ENCODE assay signal across 15 cellular contexts in genomic region chr21:45460011-45460565, GRCh38. TPM values are rescaled to one million over a fixed set of nuclear protein-coding genes. Genes with fewer than 3 reads are reported as not detected.
DNase-seq lines count a peak whose midpoint lies in the region; ATAC-seq and TF ChIP-seq lines count a peak whose summit lies in the region.
"Had no signal": no experiment of that assay in that cellular context is flagged by ENCODE, and none has a peak within 500 bp of the region (broad histone marks: within the 10 kb centered on the region; RNA-seq: fewer than 3 reads in every experiment).

No MANE protein-coding gene starts in this region.

- no peaks in the 10 kb centered on the region for H3F3A ChIP-seq in MM.1S (ENCODE audit: insufficient read depth, low read length)

- TF ChIP-seq CTCF in IMR-90 (conservative IDR thresholded peaks at IDR 0.05; ENCODE audit: low read depth, low read length) (no peak), fibroblast of lung (conservative IDR thresholded peaks at IDR 0.05 in 1 of 2, IDR thresholded peaks at IDR 0.05 in 1 of 2; ENCODE audit: low read depth in 1 of 2, low read length in 2 of 2) (no peak), osteoblast (IDR thresholded peaks at IDR 0.05; ENCODE audit: extremely low read depth, low read depth, low read length) (no peak), body of pancreas (IDR thresholded peaks at IDR 0.05) (no peak), MM.1S (IDR thresholded peaks at IDR 0.05; ENCODE audit: low read length) (no peak)

- H3K9ac ChIP-seq in IMR-90 (ENCODE audit: low read depth, low read length) (peak overlapping the region; percentile 31; the same call in 1 of the 2 replicates), fibroblast of lung (ENCODE audit: insufficient read depth, low read length) (no peak overlapping the region), MM.1S (ENCODE audit: low read length) (no peak overlapping the region)

- H3K9me3 ChIP-seq in IMR-90 (ENCODE audit: control insufficient read depth, insufficient read depth, low read length), result peaks cover 2% of the 10 kb centered on the region; the same call in 1 of the 2 replicates
- H3K9me3 ChIP-seq in fibroblast of lung (ENCODE audit: control insufficient read depth, insufficient read depth, low read depth, low read length), result no peaks in the 10 kb centered on the region
- H3K9me3 ChIP-seq in osteoblast (ENCODE audit: low read depth, low read length), result no peaks in the 10 kb centered on the region
- peaks cover 0 to 5% (median 0%) of the 10 kb centered on the region in 3 donors for H3K9me3 ChIP-seq in body of pancreas
- no peaks in the 10 kb centered on the region for H3K9me3 ChIP-seq in MM.1S (replicated peaks; ENCODE audit: insufficient read depth, low read length)

- peaks cover 17% of the 10 kb centered on the region for H3K9me1 ChIP-seq in IMR-90 (ENCODE audit: insufficient read depth, low read length)

- H3K27ac ChIP-seq in ACC112 (ENCODE audit: low read depth, low read length) (peak overlapping the region; percentile 94), IMR-90 (ENCODE audit: insufficient read depth, low read length) (peak overlapping the region; percentile 83), fibroblast of lung (ENCODE audit: insufficient read depth, low read length) (peak overlapping the region; percentile 63), osteoblast (ENCODE audit: low read depth, low read length) (peak overlapping the region; percentile 74), body of pancreas (no peak overlapping the region), MM.1S (ENCODE audit: low read length) (no peak overlapping the region)
- H3K27ac ChIP-seq: esophagus squamous epithelium had no signal

- no peak for DNase-seq in IMR-90
- DNase-seq in fibroblast of lung (ENCODE audit: low read depth in 2 of 2), result no peak
- peak; percentile 87 for DNase-seq in osteoblast (ENCODE audit: insufficient read length, low spot score, missing footprints)
- DNase-seq in body of pancreas, result no peak
- no peak for DNase-seq in MM.1S
- no peak for DNase-seq in AML-193 (lab: John Stamatoyannopoulos, UW)
- DNase-seq: activated naive CD8-positive, alpha-beta T cell treated with anti-CD3 and anti-CD28 coated beads, Interleukin-2, amount 50 U/mL, for 24 hours; central memory CD4-positive, alpha-beta T cell; effector CD8-positive, alpha-beta T cell; esophagus squamous epithelium; NCI-H2171; stimulated activated naive CD4-positive, alpha-beta T cell treated with Interleukin-2 at 50 U/mL for 16 hours had no signal

- peak overlapping the region; percentile 66; the same call in 1 of the 3 replicates for H2BK15ac ChIP-seq in IMR-90 (ENCODE audit: low read depth, low read length)

- BruUV-seq in IMR-90 (replicated peaks; lab: Mats Ljungman, UMichigan), result no TSS peak

- intact Hi-C loops in IMR-90 (cut with micrococcal nuclease) (no loop called here), body of pancreas (cut with DNase I) (no loop called here)

- peak overlapping the region; percentile 87 for H2AK5ac ChIP-seq in IMR-90 (ENCODE audit: low read depth, low read length)

- no peaks in the 10 kb centered on the region for H3K79me2 ChIP-seq in ACC112 (ENCODE audit: control insufficient read depth, insufficient read depth, low read length, unreplicated experiment)
- no peaks in the 10 kb centered on the region for H3K79me2 ChIP-seq in fibroblast of lung (ENCODE audit: control insufficient read depth, insufficient read depth, low read length)
- no peaks in the 10 kb centered on the region for H3K79me2 ChIP-seq in osteoblast (ENCODE audit: insufficient read depth, low read length)
- no peaks in the 10 kb centered on the region for H3K79me2 ChIP-seq in MM.1S (ENCODE audit: low read length)

- H3K4me1 ChIP-seq in ACC112 (ENCODE audit: control insufficient read depth, insufficient read depth, low read length, unreplicated experiment) (peaks cover 20% of the 10 kb centered on the region), IMR-90 (ENCODE audit: control insufficient read depth, insufficient read depth, low read length) (peaks cover 37% of the 10 kb centered on the region), fibroblast of lung (ENCODE audit: control insufficient read depth, extremely low read depth, insufficient read depth, low read length) (peaks cover 13% of the 10 kb centered on the region), osteoblast (ENCODE audit: insufficient read depth, low read length) (peaks cover 23% of the 10 kb centered on the region), body of pancreas (peaks cover 14% of the 10 kb centered on the region), MM.1S (ENCODE audit: low read length) (no peaks in the 10 kb centered on the region)

- peak overlapping the region; percentile 72 for H3K23ac ChIP-seq in IMR-90 (ENCODE audit: low read depth, low read length)

- H4K20me1 ChIP-seq in IMR-90 (ENCODE audit: insufficient read depth, low read length) (peaks cover 29% of the 10 kb centered on the region), fibroblast of lung (ENCODE audit: control insufficient read depth, extremely low read depth, insufficient read depth, low read length) (no peaks in the 10 kb centered on the region), osteoblast (ENCODE audit: insufficient read depth, low read length) (no peaks in the 10 kb centered on the region), MM.1S (ENCODE audit: insufficient read depth, low read length) (no peaks in the 10 kb centered on the region)

- H3K79me1 ChIP-seq in IMR-90 (ENCODE audit: low read depth in 1 of 2, low read length in 2 of 2), result peaks cover 11 to 74% of the 10 kb centered on the region in 2 experiments; a peak in 3 of 4 replicates

- peak; percentile 2 for ATAC-seq in IMR-90 (ENCODE audit: low read depth)
- no peak for ATAC-seq in body of pancreas
- no peak for ATAC-seq in GM18868 (IDR thresholded peaks at IDR 0.05; ENCODE audit: unreplicated experiment)
- ATAC-seq: activated naive CD8-positive, alpha-beta T cell treated with anti-CD3 and anti-CD28 coated beads, Interleukin-2, amount 50 U/mL, for 24 hours had no signal

- H3K4ac ChIP-seq in IMR-90 (ENCODE audit: low read depth, low read length), result peak overlapping the region; percentile 93

- H3K18ac ChIP-seq in IMR-90 (ENCODE audit: low read depth, low read length), result peak overlapping the region; percentile 82

- H3K27me3 ChIP-seq in ACC112 (ENCODE audit: insufficient read depth, low read length), result no peaks in the 10 kb centered on the region
- no peaks in the 10 kb centered on the region for H3K27me3 ChIP-seq in IMR-90 (ENCODE audit: control insufficient read depth, insufficient read depth, low read length)
- no peaks in the 10 kb centered on the region for H3K27me3 ChIP-seq in fibroblast of lung (ENCODE audit: control insufficient read depth, insufficient read depth, low read length)
- peaks cover 4% of the 10 kb centered on the region for H3K27me3 ChIP-seq in osteoblast (ENCODE audit: insufficient read depth, low read length)
- H3K27me3 ChIP-seq in body of pancreas, result no peaks in the 10 kb centered on the region
- H3K27me3 ChIP-seq in MM.1S (replicated peaks; ENCODE audit: insufficient read depth, low read length), result peaks cover 99% of the 10 kb centered on the region

- peak overlapping the region; percentile 98 for H2BK20ac ChIP-seq in IMR-90 (ENCODE audit: low read depth, low read length)

- H3K14ac ChIP-seq in IMR-90 (replicated peaks; ENCODE audit: low read depth, low read length), result peak overlapping the region; percentile 80

- 95% methylated on average over 8 of the region's 23 CpGs; no CpG with 5 or more reads in 1 of the 2 experiments for WGBS in IMR-90 (ENCODE audit: extremely low coverage in 2 of 2, insufficient read length in 1 of 2), 2 experiments
- 82 to 87% methylated on average over 9 to 23 of the region's 23 CpGs for WGBS in body of pancreas, 2 donors

- CTCF ChIA-PET in IMR-90 (lab: Yijun Ruan, JAX), result no interaction called here

- in situ Hi-C loops in IMR-90 (cut with MboI; ENCODE audit: low sequenced_read_pairs), result loop anchor here (10.0 kb wide), 1 partner anchor 365 kb away; no protein-coding TSS in a partner anchor

- H4K5ac ChIP-seq in IMR-90 (ENCODE audit: low read depth, low read length), result peak overlapping the region; percentile 82

- peak overlapping the region; percentile 95 for H2BK120ac ChIP-seq in IMR-90 (ENCODE audit: low read depth, low read length)

- dilution Hi-C loops in IMR-90 (cut with HindIII; ENCODE audit: low sequenced_read_pairs, unreplicated experiment), result no loop called here

- TF ChIP-seq POLR2A in IMR-90 (IDR thresholded peaks at IDR 0.05; ENCODE audit: low read depth, low read length) (no peak), body of pancreas (IDR thresholded peaks at IDR 0.05) (no peak)

- H3K36me3 ChIP-seq in ACC112 (ENCODE audit: insufficient read depth, low read length), result peaks cover 10% of the 10 kb centered on the region; the same call in 1 of the 2 replicates
- peaks cover 17% of the 10 kb centered on the region; the same call in 1 of the 2 replicates for H3K36me3 ChIP-seq in IMR-90 (ENCODE audit: control insufficient read depth, insufficient read depth, low read length)
- H3K36me3 ChIP-seq in fibroblast of lung (ENCODE audit: control insufficient read depth, insufficient read depth, low read length), result no peaks in the 10 kb centered on the region
- H3K36me3 ChIP-seq in osteoblast (ENCODE audit: insufficient read depth, low read length), result no peaks in the 10 kb centered on the region
- H3K36me3 ChIP-seq in body of pancreas (replicated peaks in 1 of 2; ENCODE audit: insufficient read depth in 1 of 2, low read depth in 2 of 2), result no peaks in the 10 kb centered on the region
- no peaks in the 10 kb centered on the region for H3K36me3 ChIP-seq in MM.1S (replicated peaks; ENCODE audit: insufficient read depth, low read length)

- H3K4me2 ChIP-seq in IMR-90 (ENCODE audit: low read depth, low read length) (peak overlapping the region; percentile 37), fibroblast of lung (ENCODE audit: extremely low read depth, insufficient read depth, low read length) (no peak overlapping the region), osteoblast (ENCODE audit: insufficient read depth, low read length) (peak overlapping the region; percentile 18), MM.1S (ENCODE audit: low read depth, low read length) (no peak overlapping the region)

- peak overlapping the region; percentile 31 to 67; a peak in 2 of 4 replicates for H4K8ac ChIP-seq in IMR-90 (ENCODE audit: low read depth in 2 of 2, low read length in 2 of 2)

- H2BK5ac ChIP-seq in IMR-90 (ENCODE audit: low read depth, low read length, poor library complexity, severe bottlenecking), result peak overlapping the region; percentile 93

- H3K4me3 ChIP-seq in ACC112 (ENCODE audit: low read depth, low read length) (0 out of 2 replicates have a peak overlapping the region, but pooled peaks have one; percentile 24), IMR-90 (ENCODE audit: insufficient read depth, low read depth, low read length) (no peak overlapping the region), fibroblast of lung (replicated peaks in 1 of 4; ENCODE audit: control extremely low read depth in 1 of 4, insufficient read depth in 1 of 4, low read depth in 3 of 4, low read length in 4 of 4) (no peak overlapping the region), osteoblast (ENCODE audit: insufficient read depth, low read length) (no peak overlapping the region), body of pancreas (no peak overlapping the region), MM.1S (ENCODE audit: low read length) (no peak overlapping the region)
- H3K4me3 ChIP-seq: esophagus squamous epithelium, SK-N-MC had no signal

- peak overlapping the region; percentile 8 for H2AK9ac ChIP-seq in IMR-90 (replicated peaks; ENCODE audit: low read depth, low read length, poor library complexity)

- no peaks in the 10 kb centered on the region for H3K9me2 ChIP-seq in MM.1S (replicated peaks; ENCODE audit: insufficient read depth, low read length)

- TF ChIP-seq RAD21 in IMR-90 (IDR thresholded peaks at IDR 0.05; ENCODE audit: low read length), result no peak

- H2AFZ ChIP-seq in ACC112 (ENCODE audit: low read length, unreplicated experiment), result no peak overlapping the region
- no peak overlapping the region for H2AFZ ChIP-seq in IMR-90 (replicated peaks; ENCODE audit: low read length, poor library complexity)
- H2AFZ ChIP-seq in fibroblast of lung (ENCODE audit: low read length), result no peak overlapping the region
- no peak overlapping the region for H2AFZ ChIP-seq in osteoblast (ENCODE audit: low read length)
- no peak overlapping the region for H2AFZ ChIP-seq in MM.1S (ENCODE audit: low read length)

- peak overlapping the region; percentile 93 for H4K91ac ChIP-seq in IMR-90 (ENCODE audit: insufficient read depth, low read depth, low read length)

- POLR2A ChIA-PET in IMR-90 (lab: Charles Lee; ENCODE audit: unreplicated experiment), result no interaction called here

- H3K56ac ChIP-seq in IMR-90 (ENCODE audit: extremely low read depth, insufficient read depth, low read length), result peak overlapping the region; percentile 34; the same call in 1 of the 2 replicates

RNA-seq across cellular contexts. Expression of gene COL18A1, which starts 55.1 kb away (rescaled TPM):
- 4.3 and 6.7 TPM in 2 replicates for total RNA-seq in IMR-90 (2012; rRNA removed)
- polyA plus RNA-seq in IMR-90 (2012; rRNA removed), result 46.7 and 52.6 TPM in 2 replicates
- 66.0 and 124 TPM in 2 replicates for polyA plus RNA-seq in IMR-90 (2012; cell fraction: cytosol; rRNA removed)
- 136 and 394 TPM in 2 replicates for polyA plus RNA-seq in IMR-90 (2012; cell fraction: nucleus; rRNA removed; ENCODE audit: low replicate concordance)
- total RNA-seq in fibroblast of lung, result 26.2 and 38.8 TPM in 2 replicates
- 9.0 and 24.3 TPM in 2 replicates for polyA plus RNA-seq in fibroblast of lung
- polyA plus RNA-seq in fibroblast of lung (2012), result 25.9 and 60.7 TPM in 2 replicates
- polyA minus RNA-seq in fibroblast of lung (ENCODE audit: low replicate concordance), result 10.5 and 29.1 TPM in 2 replicates
- 8.3 and 8.8 TPM in 2 replicates for total RNA-seq in osteoblast
- 100 to 1,000 TPM; 108 to 284 TPM for total RNA-seq in body of pancreas

Comparison
In these comparisons a context has a peak if more than half of its experiments do, and no peak if none do; other contexts are left out.
1. H3K27ac ChIP-seq: peak in ACC112 (single experiment), IMR-90 (single experiment), fibroblast of lung (single experiment) and osteoblast (single experiment); none in body of pancreas (0 of 4) and MM.1S (single experiment).
2. H3K4me2 ChIP-seq: peak in IMR-90 (single experiment) and osteoblast (single experiment); none in fibroblast of lung (single experiment) and MM.1S (single experiment).